13 cellular contexts compared by ENCODE assay signal in genomic region chr3:111917300-111917699, GRCh38. TPM values are rescaled to one million over a fixed set of nuclear protein-coding genes. Genes with fewer than 3 reads are reported as not detected.
DNase-seq lines count a peak whose midpoint lies in the region; ATAC-seq, FAIRE-seq and TF ChIP-seq lines count a peak whose summit lies in the region.
"Had no signal": no experiment of that assay in that cellular context is flagged by ENCODE, and none has a peak within 500 bp of the region (broad histone marks: within the 10 kb centered on the region; RNA-seq: fewer than 3 reads in every experiment).

No MANE protein-coding gene starts in this region.

- intact Hi-C loops in heart right ventricle (cut with DNase I), result loop anchor here in 4 of 10 donors (5.0 to 10.0 kb wide), 3 partner anchors 48 to 55 kb away; no protein-coding TSS in a partner anchor

- H3K27me3 ChIP-seq in heart right ventricle (no peaks in the 10 kb centered on the region), right atrium auricular region (no peaks in the 10 kb centered on the region)

- H3K27ac ChIP-seq in heart right ventricle (peak overlapping the region in 6 of 10 donors; percentile 5 to 74 (median 44)), right atrium auricular region (no peak overlapping the region)

- H3K4me1 ChIP-seq in heart right ventricle (peaks cover 0 to 63% (median 45%) of the 10 kb centered on the region in 9 donors), right atrium auricular region (no peaks in the 10 kb centered on the region)

- no peaks in the 10 kb centered on the region for H3K9me3 ChIP-seq in heart right ventricle
- H3K9me3 ChIP-seq in right atrium auricular region, result no peaks in the 10 kb centered on the region

- TF ChIP-seq CTCF in heart right ventricle (IDR thresholded peaks at IDR 0.05) (no peak), right atrium auricular region (IDR thresholded peaks at IDR 0.05) (no peak)

- ATAC-seq in heart right ventricle (peak in 5 of 8 donors; percentile 50 to 79 (median 70)), GM18909 (IDR thresholded peaks at IDR 0.05; ENCODE audit: poor library complexity, unreplicated experiment) (no peak)
- no peak for ATAC-seq in activated CD4-positive, CD25-positive, alpha-beta regulatory T cell treated with anti-CD3 and anti-CD28 coated beads, Interleukin-2, amount 50 U/mL, for 24 hours

- whole genome bisulfite sequencing in heart right ventricle, 2 donors, result 45 to 56% methylated on average over 1 of the region's 1 CpG

- peaks cover 0 to 88% (median 42%) of the 10 kb centered on the region in 9 donors for H3K36me3 ChIP-seq in heart right ventricle
- peaks cover 43% of the 10 kb centered on the region for H3K36me3 ChIP-seq in right atrium auricular region

- DNase-seq in heart right ventricle (no peak), right atrium auricular region (ENCODE audit: low spot score) (no peak), amniotic epithelial cell (ENCODE audit: low read depth) (peak; percentile 33), iPS-NIHi11 (ENCODE audit: low spot score) (peak; percentile 60), urothelium cell line (ENCODE audit: low spot score) (peak; percentile 79), activated T-cell treated with anti-CD3 and anti-CD28 coated beads for 4 hours (no peak)
- DNase-seq: activated T-cell treated with anti-CD3 and anti-CD28 coated beads, Interleukin-2, amount 50 U/mL, for 24 hours; amygdala; DMS53; SHP77 treated with DMSO at 0.1 percent for 48 hours; stimulated activated CD4-positive, alpha-beta T cell treated with anti-CD3 and anti-CD28 coated beads, Interleukin-12 subunit alpha, Interleukin-12 subunit beta, amount 100 ng/mL, for 4 hours had no signal

- H3K4me3 ChIP-seq in heart right ventricle, result no peak overlapping the region
- no peak overlapping the region for H3K4me3 ChIP-seq in right atrium auricular region

- peak; percentile 40 for FAIRE-seq in urothelium cell line (lab: Jason Lieb, UNC)

RNA-seq across cellular contexts. Expression of gene PHLDB2, which starts 58.2 kb away (rescaled TPM):
- 100 to 1,000 TPM in 9 of 10 donors, 10 to 100 TPM in 1; 85.7 to 293 (median 192) TPM for total RNA-seq in heart right ventricle
- 100 to 1,000 TPM in 1 of 2 donors, 10 to 100 TPM in 1; 33.4 to 151 TPM for polyA plus RNA-seq in heart right ventricle
- 10 to 100 TPM; 20.2 to 48.1 TPM for total RNA-seq in right atrium auricular region

Comparison
In these comparisons a context has a peak if more than half of its experiments do, and no peak if none do; other contexts are left out.
1. H3K27ac ChIP-seq: peak in heart right ventricle (6 of 10); none in right atrium auricular region (0 of 2).
2. ATAC-seq: peak in heart right ventricle (5 of 8); none in GM18909 (single experiment) and activated CD4-positive, CD25-positive, alpha-beta regulatory T cell treated with anti-CD3 and anti-CD28 coated beads, Interleukin-2, amount 50 U/mL, for 24 hours (0 of 2).
3. DNase-seq: peak in amniotic epithelial cell (single experiment), iPS-NIHi11 (single experiment) and urothelium cell line (single experiment); none in heart right ventricle (0 of 2), right atrium auricular region (single experiment) and activated T-cell treated with anti-CD3 and anti-CD28 coated beads for 4 hours (single experiment).